In the genomic region with DNA sequence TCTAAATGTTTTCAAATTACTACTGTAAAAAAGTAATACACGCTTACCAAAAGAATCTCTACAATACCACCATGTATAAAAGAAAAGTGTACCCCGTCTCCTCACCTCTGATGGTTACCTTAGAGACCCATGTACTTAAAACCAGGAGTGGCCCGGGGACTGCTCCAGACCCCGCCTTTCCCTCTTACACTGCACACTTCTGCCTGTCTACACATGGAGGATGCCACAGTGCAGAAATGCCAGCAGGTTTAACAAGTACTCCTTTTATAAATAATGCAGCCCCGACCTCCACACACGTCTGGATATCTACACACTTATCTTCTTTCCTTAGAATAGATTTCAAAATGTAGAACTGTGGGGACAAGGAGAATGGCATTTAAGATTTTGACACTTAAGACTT, we compare ENCODE assay signal across 24 cellular contexts. TPM values are rescaled to one million over a fixed set of nuclear protein-coding genes. Genes with fewer than 3 reads are reported as not detected.
DNase-seq lines count a peak whose midpoint lies in the region; ATAC-seq and TF ChIP-seq lines count a peak whose summit lies in the region.
"Had no signal": no experiment of that assay in that cellular context is flagged by ENCODE, and none has a peak within 500 bp of the region (broad histone marks: within the 10 kb centered on the region; RNA-seq: fewer than 3 reads in every experiment).

No MANE protein-coding gene starts in this region.

- no peak for TF ChIP-seq CTCF in type B pancreatic cell (conservative IDR thresholded peaks at IDR 0.05)
- TF ChIP-seq CTCF in PC-3 (conservative IDR thresholded peaks at IDR 0.05; ENCODE audit: low read depth, low read length), result no peak

- no peaks in the 10 kb centered on the region for H3K9me3 ChIP-seq in PC-3 (ENCODE audit: low read length)
- H3K9me3 ChIP-seq: breast epithelium, prostate gland, SJSA1 had no signal

- peaks cover 1% of the 10 kb centered on the region for H3K36me3 Mint-ChIP-seq in activated T-cell treated with anti-CD3 and anti-CD28 coated beads, Interleukin-2, amount 50 U/mL, for 4 hours (ENCODE audit: insufficient read depth)
- H3K36me3 Mint-ChIP-seq in type B pancreatic cell, result peaks cover 4% of the 10 kb centered on the region

- H3K27ac Mint-ChIP-seq in type B pancreatic cell, result peak overlapping the region; percentile 55
- H3K27ac Mint-ChIP-seq: activated CD4-positive, alpha-beta T cell treated with anti-CD3 and anti-CD28 coated beads, Interleukin-2, amount 10 ng/mL, durations not matched to agents 7 days and 5 days; activated naive CD4-positive, alpha-beta T cell treated with anti-CD3 and anti-CD28 coated beads, Interleukin-2, amount 50 U/mL, for 24 hours; activated T-helper 1 cell treated with anti-CD3 and anti-CD28 coated beads, Interleukin-12 subunit alpha, Interleukin-12 subunit beta, Interleukin-2, Interleukin-4 antibody, amounts not matched to agents 30 ng/mL and 10 ng/mL and 1 ng/mL, durations not matched to agents 14 hours and 24 hours and 36 hours; HFFc6; stimulated activated effector memory CD8-positive, alpha-beta T cell treated with anti-CD3 and anti-CD28 coated beads, Interleukin-12 subunit alpha, Interleukin-12 subunit beta, amount 100 ng/mL, for 72 hours had no signal

- no peak for ATAC-seq in activated T-cell treated with anti-CD3 and anti-CD28 coated beads, Interleukin-2, amount 50 U/mL, for 4 hours
- peak; percentile 62 for ATAC-seq in Right ventricle myocardium superior (ENCODE audit: poor library complexity)
- ATAC-seq in HG03565 (IDR thresholded peaks at IDR 0.05; ENCODE audit: unreplicated experiment), result no peak
- no peak for ATAC-seq in PC-3
- ATAC-seq: GM12878; stimulated activated effector memory CD8-positive, alpha-beta T cell treated with anti-CD3 and anti-CD28 coated beads, Interleukin-12 subunit alpha, Interleukin-12 subunit beta, amount 100 ng/mL, for 72 hours had no signal

- H3K27ac ChIP-seq in PC-3 (ENCODE audit: low read length), result no peak overlapping the region
- H3K27ac ChIP-seq: breast epithelium, SJSA1 had no signal

- no peaks in the 10 kb centered on the region for H3K27me3 ChIP-seq in PC-3 (ENCODE audit: low read length)
- H3K27me3 ChIP-seq: breast epithelium, SJSA1 had no signal

- H3K9me3 Mint-ChIP-seq in activated T-cell treated with anti-CD3 and anti-CD28 coated beads, Interleukin-2, amount 50 U/mL, for 4 hours, result no peaks in the 10 kb centered on the region
- H3K9me3 Mint-ChIP-seq in type B pancreatic cell, result no peaks in the 10 kb centered on the region
- H3K9me3 Mint-ChIP-seq: activated CD4-positive, alpha-beta T cell treated with anti-CD3 and anti-CD28 coated beads, Interleukin-2, amount 10 ng/mL, durations not matched to agents 7 days and 5 days; activated naive CD4-positive, alpha-beta T cell treated with anti-CD3 and anti-CD28 coated beads, Interleukin-2, amount 50 U/mL, for 24 hours; activated T-helper 1 cell treated with anti-CD3 and anti-CD28 coated beads, Interleukin-12 subunit alpha, Interleukin-12 subunit beta, Interleukin-2, Interleukin-4 antibody, amounts not matched to agents 30 ng/mL and 10 ng/mL and 1 ng/mL, durations not matched to agents 14 hours and 24 hours and 36 hours; HFFc6; stimulated activated effector memory CD8-positive, alpha-beta T cell treated with anti-CD3 and anti-CD28 coated beads, Interleukin-12 subunit alpha, Interleukin-12 subunit beta, amount 100 ng/mL, for 72 hours had no signal

- intact Hi-C loops in Right ventricle myocardium superior (cut with DNase I) (no loop called here), PC-3 (cut with micrococcal nuclease) (loop anchor here (5.0 kb wide), 1 partner anchor 128 kb away; no protein-coding TSS in a partner anchor)

- H3K9me2 ChIP-seq in PC-3 (replicated peaks; ENCODE audit: low read length), result no peaks in the 10 kb centered on the region

- POLR2A ChIA-PET in PC-3 (lab: Charles Lee; ENCODE audit: unreplicated experiment), result no interaction called here

- H3K4me1 ChIP-seq in PC-3 (ENCODE audit: insufficient read depth, low read length), result peaks cover 7% of the 10 kb centered on the region; the same call in 1 of the 2 replicates
- H3K4me1 ChIP-seq: prostate gland had no signal

- peaks cover 89% of the 10 kb centered on the region for H3K79me2 ChIP-seq in PC-3 (ENCODE audit: low read length)

- H3K36me3 ChIP-seq in PC-3 (ENCODE audit: low read depth, low read length), result no peaks in the 10 kb centered on the region
- H3K36me3 ChIP-seq: breast epithelium, prostate gland, SJSA1 had no signal

- CTCF ChIA-PET in PC-3 (lab: Charles Lee), result no interaction called here

- H3K4me3 ChIP-seq in PC-3 (ENCODE audit: low read length), result no peak overlapping the region
- H3K4me3 ChIP-seq: breast epithelium, GM12878, prostate gland, SJSA1 had no signal

- DNase-seq in activated T-cell treated with anti-CD3 and anti-CD28 coated beads, Interleukin-2, amount 50 U/mL, for 1 hour, result peak; percentile 10
- DNase-seq in activated T-cell treated with anti-CD3 and anti-CD28 coated beads, Interleukin-2, amount 50 U/mL, for 4 hours, result no peak
- no peak for DNase-seq in Right ventricle myocardium superior
- peak; percentile 14 for DNase-seq in mesenteric fat pad (ENCODE audit: low spot score)
- DNase-seq in type B pancreatic cell (ENCODE audit: extremely low spot score, unreplicated experiment), result no peak
- DNase-seq in PC-3, result no peak
- DNase-seq in activated CD8-positive, alpha-beta memory T cell treated with anti-CD3 and anti-CD28 coated beads, Interleukin-2, amount 50 U/mL, for 4 hours, result no peak
- DNase-seq: activated CD4-positive, alpha-beta T cell treated with anti-CD3 and anti-CD28 coated beads, Interleukin-2, amount 10 ng/mL, durations not matched to agents 7 days and 5 days; HFFc6; hypothalamus; NCI-H146; NCI-H2107; NCI-H446; NCI-H774; substantia nigra had no signal

- peaks cover 11% of the 10 kb centered on the region; the same call in 1 of the 2 replicates for H4K20me1 ChIP-seq in PC-3 (ENCODE audit: low read length)

- no peaks in the 10 kb centered on the region for H3F3A ChIP-seq in PC-3 (ENCODE audit: low read length, unreplicated experiment)

- peaks cover 44% of the 10 kb centered on the region for H3K4me1 Mint-ChIP-seq in activated T-cell treated with anti-CD3 and anti-CD28 coated beads, Interleukin-2, amount 50 U/mL, for 4 hours (ENCODE audit: low read depth)
- H3K4me1 Mint-ChIP-seq in type B pancreatic cell (ENCODE audit: unreplicated experiment), result peaks cover 50% of the 10 kb centered on the region

- no peak overlapping the region for H3K4me2 ChIP-seq in PC-3 (ENCODE audit: low read length)

- no peak overlapping the region for H3K9ac ChIP-seq in PC-3 (ENCODE audit: low read length)

- H2AFZ ChIP-seq in PC-3 (ENCODE audit: low read length), result no peak overlapping the region

- H3K27me3 Mint-ChIP-seq in activated T-cell treated with anti-CD3 and anti-CD28 coated beads, Interleukin-2, amount 50 U/mL, for 4 hours (ENCODE audit: low read depth), result no peaks in the 10 kb centered on the region
- no peaks in the 10 kb centered on the region for H3K27me3 Mint-ChIP-seq in type B pancreatic cell
- H3K27me3 Mint-ChIP-seq: activated CD4-positive, alpha-beta T cell treated with anti-CD3 and anti-CD28 coated beads, Interleukin-2, amount 10 ng/mL, durations not matched to agents 7 days and 5 days; activated naive CD4-positive, alpha-beta T cell treated with anti-CD3 and anti-CD28 coated beads, Interleukin-2, amount 50 U/mL, for 24 hours had no signal

- no peak overlapping the region for H3K4me3 Mint-ChIP-seq in activated T-cell treated with anti-CD3 and anti-CD28 coated beads, Interleukin-2, amount 50 U/mL, for 4 hours
- peak overlapping the region; percentile 32 for H3K4me3 Mint-ChIP-seq in type B pancreatic cell
- H3K4me3 Mint-ChIP-seq: activated CD4-positive, alpha-beta T cell treated with anti-CD3 and anti-CD28 coated beads, Interleukin-2, amount 10 ng/mL, durations not matched to agents 7 days and 5 days; activated naive CD4-positive, alpha-beta T cell treated with anti-CD3 and anti-CD28 coated beads, Interleukin-2, amount 50 U/mL, for 24 hours; activated T-helper 1 cell treated with anti-CD3 and anti-CD28 coated beads, Interleukin-12 subunit alpha, Interleukin-12 subunit beta, Interleukin-2, Interleukin-4 antibody, amounts not matched to agents 30 ng/mL and 10 ng/mL and 1 ng/mL, durations not matched to agents 14 hours and 24 hours and 36 hours; CD14-positive monocyte; HFFc6; stimulated activated effector memory CD8-positive, alpha-beta T cell treated with anti-CD3 and anti-CD28 coated beads, Interleukin-12 subunit alpha, Interleukin-12 subunit beta, amount 100 ng/mL, for 72 hours had no signal

- BruUV-seq in PC-3 (replicated peaks; lab: Mats Ljungman, UMichigan), result no TSS peak

RNA-seq across cellular contexts. Expression of a gene that starts 5.3 kb away (rescaled TPM):
- total RNA-seq in activated T-cell treated with anti-CD3 and anti-CD28 coated beads, Interleukin-2, amount 50 U/mL, for 4 hours, result 10 to 100 TPM; 30.4 to 34.1 (median 31.9) TPM
- 24.9 TPM for total RNA-seq in Right ventricle myocardium superior
- total RNA-seq in mesenteric fat pad, result 44.9 TPM
- total RNA-seq in type B pancreatic cell (ENCODE audit: low replicate concordance), result 24.0 and 39.0 TPM in 2 replicates
- 8.5 and 20.0 TPM in 2 replicates for total RNA-seq in PC-3 (2014; rRNA removed)

Comparison
In these comparisons a context has a peak if more than half of its experiments do, and no peak if none do; other contexts are left out.
1. DNase-seq: peak in activated T-cell treated with anti-CD3 and anti-CD28 coated beads, Interleukin-2, amount 50 U/mL, for 1 hour (single experiment) and mesenteric fat pad (single experiment); none in activated T-cell treated with anti-CD3 and anti-CD28 coated beads, Interleukin-2, amount 50 U/mL, for 4 hours (single experiment), Right ventricle myocardium superior (single experiment), type B pancreatic cell (single experiment), PC-3 (single experiment) and activated CD8-positive, alpha-beta memory T cell treated with anti-CD3 and anti-CD28 coated beads, Interleukin-2, amount 50 U/mL, for 4 hours (single experiment).